ENCODE assay signal across 8 cellular contexts in genomic region chr15:98727115-98728040, GRCh38.
DNase-seq lines count a peak whose midpoint lies in the region; ATAC-seq, FAIRE-seq and TF ChIP-seq lines count a peak whose summit lies in the region.

No MANE protein-coding gene starts in this region.

- FAIRE-seq in GM12891 (lab: Jason Lieb, UNC): no peak

- H3K36me3 ChIP-seq in HUES48 (ENCODE audit: control insufficient read depth, insufficient read depth, low read length): no peaks in the 10 kb centered on the region
- H3K36me3 ChIP-seq in left lung: no peaks in the 10 kb centered on the region
- H3K36me3 ChIP-seq in tibial artery: no peaks in the 10 kb centered on the region

- no peak for TF ChIP-seq POLR2A in GM12891 (IDR thresholded peaks at IDR 0.05; ENCODE audit: low read depth, low read length)

- H3K27ac ChIP-seq in HUES48 (ENCODE audit: low read depth, low read length) (peak overlapping the region; percentile 86), coronary artery (peak overlapping the region; percentile 91 to 96), left lung (peak overlapping the region; percentile 71 to 91), tibial artery (peak overlapping the region; percentile 75 to 81)

- peaks cover 57% of the 10 kb centered on the region for H3K4me1 ChIP-seq in HUES48 (ENCODE audit: control insufficient read depth, insufficient read depth, low read length)
- H3K4me1 ChIP-seq in left lung: peaks cover 23 to 35% of the 10 kb centered on the region in 2 donors
- peaks cover 0 to 100% (median 71%) of the 10 kb centered on the region in 4 donors for H3K4me1 ChIP-seq in tibial artery

- peak overlapping the region; percentile 4; the same call in 1 of the 2 replicates for H3K9ac ChIP-seq in HUES48 (ENCODE audit: low read depth, low read length)

- ATAC-seq in left lung: peak; percentile 100
- no peak for ATAC-seq in GM21737 (IDR thresholded peaks at IDR 0.05; ENCODE audit: unreplicated experiment)

- DNase-seq in coronary artery (ENCODE audit: low spot score) (peak; percentile 95), left lung (peak; percentile 90 to 95), tibial artery (peak; percentile 89 to 95), GM12891 (ENCODE audit: insufficient read length, low spot score) (no peak)
- DNase-seq in stimulated activated CD4-positive, alpha-beta T cell treated with anti-CD3 and anti-CD28 coated beads, Interleukin-4, amount 100 ng/mL, for 1 hour: no peak
- no peak for DNase-seq in effector CD4-positive, alpha-beta T cell

- intact Hi-C loops in left lung (cut with DNase I) (no loop called here), tibial artery (cut with DNase I; ENCODE audit: low total_unique reads) (no loop called here)

- H3K27me3 ChIP-seq in HUES48 (ENCODE audit: control insufficient read depth, insufficient read depth, low read length) (no peaks in the 10 kb centered on the region), left lung (no peaks in the 10 kb centered on the region), tibial artery (no peaks in the 10 kb centered on the region)

- H3K9me3 ChIP-seq in HUES48 (ENCODE audit: control insufficient read depth, insufficient read depth, low read length) (no peaks in the 10 kb centered on the region), left lung (no peaks in the 10 kb centered on the region), tibial artery (no peaks in the 10 kb centered on the region)

- TF ChIP-seq CTCF in coronary artery (IDR thresholded peaks at IDR 0.05) (no peak), left lung (IDR thresholded peaks at IDR 0.05) (no peak), tibial artery (IDR thresholded peaks at IDR 0.05) (no peak)

- no peak overlapping the region for H3K4me3 ChIP-seq in HUES48 (ENCODE audit: low read depth, low read length)
- H3K4me3 ChIP-seq in coronary artery: peak overlapping the region; percentile 53
- H3K4me3 ChIP-seq in left lung: no peak overlapping the region
- peak overlapping the region in 1 of 2 donors; percentile 25 for H3K4me3 ChIP-seq in tibial artery

TF ChIP-seq in GM12891, 5 proteins besides CTCF, POLR2A, EP300 and RAD21:
- TF ChIP-seq PAX5 (IDR thresholded peaks at IDR 0.05; ENCODE audit: insufficient read depth, low read length, severe bottlenecking) (no peak), POLR2AphosphoS5 (IDR thresholded peaks at IDR 0.05; ENCODE audit: low read depth, low read length) (no peak), SPI1 (IDR thresholded peaks at IDR 0.05; ENCODE audit: low read depth, low read length) (no peak), POU2F2 (IDR thresholded peaks at IDR 0.05; ENCODE audit: low read depth, low read length) (no peak)

Comparison
In these comparisons a context has a peak if more than half of its experiments do, and no peak if none do; other contexts are left out.
1. DNase-seq: peak in coronary artery (single experiment), left lung (2 of 2) and tibial artery (2 of 2); none in stimulated activated CD4-positive, alpha-beta T cell treated with anti-CD3 and anti-CD28 coated beads, Interleukin-4, amount 100 ng/mL, for 1 hour (single experiment), effector CD4-positive, alpha-beta T cell (single experiment) and GM12891 (single experiment).
2. Peak in every context shown above with its lines, with median percentiles within 50 percentile points of each other: H3K27ac ChIP-seq.